1 cellular context compared by ENCODE assay signal in genomic region chr5:152572812-152573211, GRCh38.
"Had no signal": no experiment of that assay in that cellular context is flagged by ENCODE, and none has a peak within 500 bp of the region (broad histone marks: within the 10 kb centered on the region; RNA-seq: fewer than 3 reads in every experiment).

No MANE protein-coding gene starts in this region.

- H3K4me3 ChIP-seq: GM12878 had no signal

- ATAC-seq: GM12878 had no signal
